8 cellular contexts compared by ENCODE assay signal in the genomic region with DNA sequence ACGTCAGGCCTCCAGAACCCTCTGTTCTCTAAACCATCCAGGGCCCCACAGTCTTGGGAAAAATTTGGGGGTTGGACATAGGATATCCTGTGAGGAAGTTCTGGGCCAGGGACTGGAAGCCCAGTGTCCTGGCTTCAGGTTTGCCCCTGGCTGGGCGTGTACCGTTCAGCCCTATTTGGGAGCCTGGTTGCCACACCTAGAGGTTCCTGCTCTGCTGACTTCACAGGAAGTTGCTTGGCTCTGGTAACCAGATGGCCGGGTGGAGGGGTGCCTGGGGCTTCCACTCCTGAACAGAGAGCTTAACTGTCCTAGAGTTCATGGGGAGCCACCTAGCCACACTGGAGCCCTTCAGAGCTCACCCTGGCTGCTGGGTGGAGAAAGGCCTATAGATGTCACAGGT. TPM values are rescaled to one million over a fixed set of nuclear protein-coding genes. Genes with fewer than 3 reads are reported as not detected.
A peak's percentile ranks its signal among the peaks of the same experiment; 100 is the strongest.
DNase-seq lines count a peak whose midpoint lies in the region; ATAC-seq, FAIRE-seq and TF ChIP-seq lines count a peak whose summit lies in the region.

No MANE protein-coding gene starts in this region.

- no peaks in the 10 kb centered on the region for H4K20me1 ChIP-seq in KMS-11 (ENCODE audit: insufficient read depth)
- no peaks in the 10 kb centered on the region for H4K20me1 ChIP-seq in K562 (replicated peaks; ENCODE audit: control insufficient read depth, insufficient read depth, low read length)

- TF ChIP-seq CTCF in AG10803 (conservative IDR thresholded peaks at IDR 0.05; ENCODE audit: low read length) (no peak), KMS-11 (conservative IDR thresholded peaks at IDR 0.05; ENCODE audit: low read depth, low read length) (no peak), K562 (IDR thresholded peaks at IDR 0.05 in 2 of 3, conservative IDR thresholded peaks at IDR 0.05 in 1 of 3; ENCODE audit: insufficient read depth in 2 of 3, low read depth in 1 of 3, low read length in 3 of 3) (no peak), lung (IDR thresholded peaks at IDR 0.05; ENCODE audit: control extremely low read depth, extremely low read depth) (no peak), uterus (IDR thresholded peaks at IDR 0.05) (no peak)

- H3K9me3 ChIP-seq in K562 (replicated peaks; ENCODE audit: control insufficient read depth, insufficient read depth, low read depth, low read length), result no peaks in the 10 kb centered on the region
- H3K9me3 ChIP-seq in lung (ENCODE audit: control insufficient read depth in 2 of 2, insufficient read depth in 1 of 2, low read length in 1 of 2), result peaks cover 0 to 6% of the 10 kb centered on the region in 2 donors
- no peaks in the 10 kb centered on the region for H3K9me3 ChIP-seq in uterus

- intact Hi-C loops in K562 (cut with micrococcal nuclease), result no loop called here
- intact Hi-C loops in uterus (cut with DNase I; ENCODE audit: low total_unique reads), result no loop called here

- H3K4me1 ChIP-seq in KMS-11 (ENCODE audit: low read depth, poor library complexity, severe bottlenecking), result peaks cover 15% of the 10 kb centered on the region
- peaks cover 13 to 46% of the 10 kb centered on the region in 2 experiments; a peak in 4 of 5 replicates for H3K4me1 ChIP-seq in K562 (replicated peaks in 1 of 2; ENCODE audit: control insufficient read depth in 2 of 2, insufficient read depth in 2 of 2, low read length in 2 of 2)
- H3K4me1 ChIP-seq in lung (ENCODE audit: control insufficient read depth in 2 of 2, insufficient read depth in 2 of 2, low read length in 2 of 2), result peaks cover 2% of the 10 kb centered on the region in 2 donors
- H3K4me1 ChIP-seq in uterus, result no peaks in the 10 kb centered on the region

- H3K27me3 ChIP-seq in KMS-11 (ENCODE audit: insufficient read depth, low read depth) (no peaks in the 10 kb centered on the region), K562 (ENCODE audit: control insufficient read depth in 2 of 2, insufficient read depth in 2 of 2, low read length in 2 of 2) (no peaks in the 10 kb centered on the region), lung (ENCODE audit: control insufficient read depth, insufficient read depth) (no peaks in the 10 kb centered on the region), uterus (no peaks in the 10 kb centered on the region)

- H3K9me1 ChIP-seq in K562 (ENCODE audit: control insufficient read depth, insufficient read depth, low read length), result no peaks in the 10 kb centered on the region

- H3K27ac ChIP-seq in KMS-11 (peak overlapping the region; percentile 48), K562 (ENCODE audit: extremely low read depth, low read depth, low read length) (0 out of 3 replicates have a peak overlapping the region, but pooled peaks have one; percentile 11), lung (ENCODE audit: low read depth in 1 of 2, low read length in 1 of 2) (peak overlapping the region; percentile 94 to 98), uterus (peak overlapping the region; percentile 85 to 93)

- CTCF ChIA-PET in K562 (lab: Yijun Ruan, JAX; ENCODE audit: low intra/inter-chr PET ratio), result no interaction called here

- H2AFZ ChIP-seq in KMS-11 (ENCODE audit: low read depth) (peak overlapping the region; percentile 76), K562 (ENCODE audit: low read depth, low read length) (no peak overlapping the region)

- in situ Hi-C loops in K562 (cut with MboI), result no loop called here

- H3K4me2 ChIP-seq in KMS-11 (peak overlapping the region; percentile 55), K562 (ENCODE audit: insufficient read depth, low read length) (peak overlapping the region; percentile 87)

- ATAC-seq in K562, result no peak
- ATAC-seq in lung (ENCODE audit: insufficient read depth, low FRiP score), result no peak
- no peak for ATAC-seq in HG03378 (IDR thresholded peaks at IDR 0.05; ENCODE audit: unreplicated experiment)
- no peak for ATAC-seq in HG03280 (IDR thresholded peaks at IDR 0.05; ENCODE audit: unreplicated experiment)

- H3K79me2 ChIP-seq in KMS-11 (ENCODE audit: insufficient read depth, low read depth) (no peaks in the 10 kb centered on the region), K562 (ENCODE audit: control insufficient read depth, insufficient read depth, low read length) (peaks cover 25% of the 10 kb centered on the region)

- H3K9ac ChIP-seq in KMS-11, result peak overlapping the region; percentile 70
- peak overlapping the region; percentile 76 to 96 for H3K9ac ChIP-seq in K562 (ENCODE audit: insufficient read depth in 1 of 2, low read depth in 2 of 2, low read length in 2 of 2)

- no peak for TF ChIP-seq RAD21 in K562 (CRISPR knock-in tag; conservative IDR thresholded peaks at IDR 0.05 in 1 of 2, IDR thresholded peaks at IDR 0.05 in 1 of 2)

- TF ChIP-seq POLR2A in K562 (conservative IDR thresholded peaks at IDR 0.05) (no peak), uterus (IDR thresholded peaks at IDR 0.05) (no peak)

- 39% methylated on average over 3 of the region's 4 CpGs for WGBS in K562 (ENCODE audit: insufficient coverage, low coverage, missing lambda C conversion rate)
- 0 to 42% methylated on average over 4 of the region's 4 CpGs for WGBS in lung, 2 donors

- no peak for TF ChIP-seq EP300 in K562 (IDR thresholded peaks at IDR 0.05; ENCODE audit: low read length)

- BruUV-seq in K562 (replicated peaks; lab: Mats Ljungman, UMichigan), result no TSS peak

- FAIRE-seq in K562 (lab: Jason Lieb, UNC), result no peak

- H3K4me3 ChIP-seq in AG10803 (ENCODE audit: low read length) (peak overlapping the region; percentile 63), KMS-11 (IDR thresholded peaks at IDR 0.05; ENCODE audit: insufficient read depth, low read depth, low read length) (no peak overlapping the region), K562 (peak overlapping the region; percentile 74), lung (peak overlapping the region; percentile 55), uterus (peak overlapping the region in 1 of 2 donors; percentile 76)

- no peaks in the 10 kb centered on the region for H3K36me3 ChIP-seq in KMS-11 (ENCODE audit: insufficient read depth)
- H3K36me3 ChIP-seq in K562 (ENCODE audit: control insufficient read depth, insufficient read depth, low read length), result peaks cover 7% of the 10 kb centered on the region; the same call in 1 of the 3 replicates
- peaks cover 0 to 2% of the 10 kb centered on the region in 2 donors for H3K36me3 ChIP-seq in lung (ENCODE audit: control insufficient read depth in 2 of 2, insufficient read depth in 2 of 2, low read length in 2 of 2)
- H3K36me3 ChIP-seq in uterus, result no peaks in the 10 kb centered on the region

- POLR2A ChIA-PET in K562 (lab: Yijun Ruan, JAX), result interaction anchor here (0.5 to 5.0 kb wide), 5 partner anchors 12 to 72 kb away, joined by 3 to 85 read pairs (median 3); a partner anchor contains a TSS

- DNase-seq in AG10803 (ENCODE audit: low read depth) (peak; percentile 17), K562 (ENCODE audit: extremely low read depth in 1 of 4, low spot score in 3 of 4) (no peak), lung (ENCODE audit: low spot score) (no peak), uterus (peak in 1 of 2 donors; percentile 51), amniotic stem cell (lab: John Stamatoyannopoulos, UW) (no peak)

RNA-seq across cellular contexts. Expression of a gene that starts 1.1 kb away (rescaled TPM):
- 68.1 and 155 TPM in 2 replicates for total RNA-seq in K562 (2011; cell fraction: chromatin; rRNA removed; ENCODE audit: low replicate concordance)
- 126 and 130 TPM in 2 replicates for total RNA-seq in K562 (2011; cell fraction: nucleolus; rRNA removed)
- total RNA-seq in K562 (2011; cell fraction: nucleoplasm; rRNA removed), result 84.5 and 90.6 TPM in 2 replicates
- total RNA-seq in K562 (2014; rRNA removed) (20.2 and 33.7 TPM in 2 replicates), K562 (2014; rRNA removed; fragmentation: Illumina TruSeq; extraction: Trizol) (10.7 and 11.3 TPM in 2 replicates), K562 (2015; rRNA removed; fragmentation: Illumina TruSeq; extraction: Trizol) (15.6 and 17.1 TPM in 2 replicates), K562 (2021) (29.6 and 32.2 TPM in 2 replicates), lung (10 to 100 TPM; 28.4 to 48.9 TPM), uterus (10 to 100 TPM; 15.3 to 62.3 (median 20.5) TPM)
- polyA plus RNA-seq in K562 (2011; rRNA removed) (24.0 and 39.6 TPM in 2 replicates), K562 (2014; fragmentation: Illumina TruSeq; extraction: Trizol) (20.2 and 25.0 TPM in 2 replicates), K562 (2014; fragmentation: Nextera tagmentation; extraction: Ambion mirVana) (under 1 TPM; 0.49 to 0.64 TPM), K562 (2014; rRNA removed) (33.6 and 40.7 TPM in 2 replicates), lung (10 to 100 TPM; 39.7 to 61.2 TPM)
- polyA plus RNA-seq in K562 (2011; cell fraction: cytosol; rRNA removed), result 24.2 and 26.2 TPM in 2 replicates
- polyA plus RNA-seq in K562 (2011; cell fraction: nucleus; rRNA removed), result 415 and 432 TPM in 2 replicates
- polyA plus RNA-seq in K562 (2012), result 21.3 and 52.8 TPM in 2 replicates
- 7.7 and 17.0 TPM in 2 replicates for polyA minus RNA-seq in K562 (2011; rRNA and poly(A)+ RNA removed)
- 8.3 and 13.7 TPM in 2 replicates for polyA minus RNA-seq in K562 (2011; cell fraction: cytosol; rRNA and poly(A)+ RNA removed)
- 45.6 and 52.2 TPM in 2 replicates for polyA minus RNA-seq in K562 (2011; cell fraction: nucleus; rRNA and poly(A)+ RNA removed)

RNA-seq across cellular contexts. Expression of a gene that starts 3.4 kb away (rescaled TPM):
- 14.4 and 29.9 TPM in 2 replicates for total RNA-seq in K562 (2011; cell fraction: chromatin; rRNA removed; ENCODE audit: low replicate concordance)
- total RNA-seq in K562 (2011; cell fraction: nucleolus; rRNA removed), result 32.4 and 37.9 TPM in 2 replicates
- total RNA-seq in K562 (2011; cell fraction: nucleoplasm; rRNA removed), result 24.0 and 27.8 TPM in 2 replicates
- 12.4 and 16.4 TPM in 2 replicates for total RNA-seq in K562 (2014; rRNA removed)
- 5.7 and 5.9 TPM in 2 replicates for total RNA-seq in K562 (2014; rRNA removed; fragmentation: Illumina TruSeq; extraction: Trizol)
- total RNA-seq in K562 (2015; rRNA removed; fragmentation: Illumina TruSeq; extraction: Trizol), result 4.9 and 5.5 TPM in 2 replicates
- total RNA-seq in K562 (2021), result 10.9 and 11.2 TPM in 2 replicates
- polyA plus RNA-seq in K562 (2011; rRNA removed), result 12.6 and 14.8 TPM in 2 replicates
- polyA plus RNA-seq in K562 (2011; cell fraction: cytosol; rRNA removed), result 18.6 and 34.4 TPM in 2 replicates
- 18.8 and 31.1 TPM in 2 replicates for polyA plus RNA-seq in K562 (2011; cell fraction: nucleus; rRNA removed)
- 14.5 and 24.0 TPM in 2 replicates for polyA plus RNA-seq in K562 (2012)
- 7.9 and 12.9 TPM in 2 replicates for polyA plus RNA-seq in K562 (2014; fragmentation: Illumina TruSeq; extraction: Trizol)
- polyA plus RNA-seq in K562 (2014; fragmentation: Nextera tagmentation; extraction: Ambion mirVana), result under 1 TPM; 0.73 to 0.74 TPM
- 11.6 and 16.4 TPM in 2 replicates for polyA plus RNA-seq in K562 (2014; rRNA removed)
- 5.2 and 6.9 TPM in 2 replicates for polyA minus RNA-seq in K562 (2011; rRNA and poly(A)+ RNA removed)
- polyA minus RNA-seq in K562 (2011; cell fraction: cytosol; rRNA and poly(A)+ RNA removed), result 8.1 and 9.3 TPM in 2 replicates
- 4.7 and 6.1 TPM in 2 replicates for polyA minus RNA-seq in K562 (2011; cell fraction: nucleus; rRNA and poly(A)+ RNA removed)
- 10 to 100 TPM; 12.5 to 41.0 TPM for total RNA-seq in lung
- 10 to 100 TPM; 28.2 to 52.3 TPM for polyA plus RNA-seq in lung
- total RNA-seq in uterus, result 10 to 100 TPM; 10.2 to 31.8 (median 21.2) TPM

RNA-seq across cellular contexts. Expression of a gene that starts 14.3 kb away (rescaled TPM):
- total RNA-seq in K562 (2011; cell fraction: chromatin; rRNA removed; ENCODE audit: low replicate concordance), result 652 and 1,355 TPM in 2 replicates
- total RNA-seq in K562 (2011; cell fraction: nucleolus; rRNA removed), result 1,356 and 1,561 TPM in 2 replicates
- total RNA-seq in K562 (2011; cell fraction: nucleoplasm; rRNA removed), result 1,670 and 2,786 TPM in 2 replicates
- total RNA-seq in K562 (2014; rRNA removed) (4,111 and 4,705 TPM in 2 replicates), K562 (2014; rRNA removed; fragmentation: Illumina TruSeq; extraction: Trizol) (3,682 and 4,010 TPM in 2 replicates), K562 (2015; rRNA removed; fragmentation: Illumina TruSeq; extraction: Trizol) (3,735 and 3,774 TPM in 2 replicates), K562 (2021) (4,299 and 4,408 TPM in 2 replicates), lung (1,000 to 10,000 TPM; 2,479 to 3,133 TPM), uterus (1,000 to 10,000 TPM; 2,407 to 9,172 (median 4,014) TPM)
- polyA plus RNA-seq in K562 (2011; rRNA removed) (5,297 and 6,545 TPM in 2 replicates), K562 (2014; fragmentation: Illumina TruSeq; extraction: Trizol) (6,119 and 7,432 TPM in 2 replicates), K562 (2014; fragmentation: Nextera tagmentation; extraction: Ambion mirVana) (1,000 to 10,000 TPM; 5,014 to 7,600 TPM), K562 (2014; rRNA removed) (6,193 and 7,323 TPM in 2 replicates), lung (1,000 to 10,000 TPM; 4,111 to 4,258 TPM)
- 7,052 and 10,074 TPM in 2 replicates for polyA plus RNA-seq in K562 (2011; cell fraction: cytosol; rRNA removed)
- polyA plus RNA-seq in K562 (2011; cell fraction: nucleus; rRNA removed), result 3,562 and 5,028 TPM in 2 replicates
- polyA plus RNA-seq in K562 (2012), result 5,208 and 8,851 TPM in 2 replicates
- 1,451 and 1,523 TPM in 2 replicates for polyA minus RNA-seq in K562 (2011; rRNA and poly(A)+ RNA removed)
- 1,578 and 1,804 TPM in 2 replicates for polyA minus RNA-seq in K562 (2011; cell fraction: cytosol; rRNA and poly(A)+ RNA removed)
- 368 and 622 TPM in 2 replicates for polyA minus RNA-seq in K562 (2011; cell fraction: nucleus; rRNA and poly(A)+ RNA removed)

RNA-seq across cellular contexts. Expression of a gene that starts 16.0 kb away (rescaled TPM):
- total RNA-seq in K562 (2011; cell fraction: chromatin; rRNA removed; ENCODE audit: low replicate concordance), result 70.8 and 156 TPM in 2 replicates
- 194 and 228 TPM in 2 replicates for total RNA-seq in K562 (2011; cell fraction: nucleolus; rRNA removed)
- total RNA-seq in K562 (2011; cell fraction: nucleoplasm; rRNA removed), result 158 and 184 TPM in 2 replicates
- 52.9 and 56.2 TPM in 2 replicates for total RNA-seq in K562 (2014; rRNA removed)
- 26.5 and 30.1 TPM in 2 replicates for total RNA-seq in K562 (2014; rRNA removed; fragmentation: Illumina TruSeq; extraction: Trizol)
- total RNA-seq in K562 (2015; rRNA removed; fragmentation: Illumina TruSeq; extraction: Trizol), result 47.3 and 50.0 TPM in 2 replicates
- 75.6 and 81.4 TPM in 2 replicates for total RNA-seq in K562 (2021)
- polyA plus RNA-seq in K562 (2011; rRNA removed), result 60.7 and 93.2 TPM in 2 replicates
- 177 and 195 TPM in 2 replicates for polyA plus RNA-seq in K562 (2011; cell fraction: cytosol; rRNA removed)
- 93.6 and 94.2 TPM in 2 replicates for polyA plus RNA-seq in K562 (2011; cell fraction: nucleus; rRNA removed)
- 82.8 and 171 TPM in 2 replicates for polyA plus RNA-seq in K562 (2012)
- 90.5 and 100 TPM in 2 replicates for polyA plus RNA-seq in K562 (2014; fragmentation: Illumina TruSeq; extraction: Trizol)
- polyA plus RNA-seq in K562 (2014; fragmentation: Nextera tagmentation; extraction: Ambion mirVana), result 10 to 100 TPM in 1 of 2 experiments, 1 to 10 TPM in 1; 8.3 to 12.3 TPM
- polyA plus RNA-seq in K562 (2014; rRNA removed), result 67.1 and 72.0 TPM in 2 replicates
- polyA minus RNA-seq in K562 (2011; rRNA and poly(A)+ RNA removed), result 48.9 and 56.6 TPM in 2 replicates
- polyA minus RNA-seq in K562 (2011; cell fraction: cytosol; rRNA and poly(A)+ RNA removed), result 78.1 and 123 TPM in 2 replicates
- polyA minus RNA-seq in K562 (2011; cell fraction: nucleus; rRNA and poly(A)+ RNA removed), result 13.7 and 29.0 TPM in 2 replicates
- total RNA-seq in lung, result 100 to 1,000 TPM in 1 of 2 donors, 10 to 100 TPM in 1; 73.7 to 142 TPM
- 100 to 1,000 TPM in 1 of 2 donors, 10 to 100 TPM in 1; 84.1 to 220 TPM for polyA plus RNA-seq in lung
- 10 to 100 TPM in 3 of 4 donors, 1 to 10 TPM in 1; 5.1 to 71.3 (median 42.1) TPM for total RNA-seq in uterus

RNA-seq across cellular contexts. Expression of a gene that starts 24.5 kb away (rescaled TPM):
- 170 and 364 TPM in 2 replicates for total RNA-seq in K562 (2011; cell fraction: chromatin; rRNA removed; ENCODE audit: low replicate concordance)
- total RNA-seq in K562 (2011; cell fraction: nucleolus; rRNA removed), result 263 and 264 TPM in 2 replicates
- 180 and 225 TPM in 2 replicates for total RNA-seq in K562 (2011; cell fraction: nucleoplasm; rRNA removed)
- total RNA-seq in K562 (2014; rRNA removed) (37.5 and 76.5 TPM in 2 replicates), K562 (2014; rRNA removed; fragmentation: Illumina TruSeq; extraction: Trizol) (18.9 and 23.9 TPM in 2 replicates), K562 (2015; rRNA removed; fragmentation: Illumina TruSeq; extraction: Trizol) (27.4 and 30.4 TPM in 2 replicates), K562 (2021) (54.6 and 61.1 TPM in 2 replicates), lung (100 to 1,000 TPM in 1 of 2 donors, 10 to 100 TPM in 1; 64.0 to 116 TPM), uterus (100 to 1,000 TPM in 3 of 4 donors, 10 to 100 TPM in 1; 100.0 to 175 (median 135) TPM)
- polyA plus RNA-seq in K562 (2011; rRNA removed) (76.8 and 134 TPM in 2 replicates), K562 (2014; fragmentation: Illumina TruSeq; extraction: Trizol) (73.2 and 82.6 TPM in 2 replicates), K562 (2014; fragmentation: Nextera tagmentation; extraction: Ambion mirVana) (1 to 10 TPM in 1 of 2 experiments, under 1 TPM in 1; 0.97 to 2.2 TPM), K562 (2014; rRNA removed) (78.1 and 86.1 TPM in 2 replicates), lung (100 to 1,000 TPM; 116 to 130 TPM)
- 94.0 and 108 TPM in 2 replicates for polyA plus RNA-seq in K562 (2011; cell fraction: cytosol; rRNA removed)
- 629 and 686 TPM in 2 replicates for polyA plus RNA-seq in K562 (2011; cell fraction: nucleus; rRNA removed)
- 75.0 and 118 TPM in 2 replicates for polyA plus RNA-seq in K562 (2012)
- polyA minus RNA-seq in K562 (2011; rRNA and poly(A)+ RNA removed), result 35.8 and 44.0 TPM in 2 replicates
- 28.5 and 29.3 TPM in 2 replicates for polyA minus RNA-seq in K562 (2011; cell fraction: cytosol; rRNA and poly(A)+ RNA removed)
- polyA minus RNA-seq in K562 (2011; cell fraction: nucleus; rRNA and poly(A)+ RNA removed), result 86.3 and 105 TPM in 2 replicates

Comparison
In these comparisons a context has a peak if more than half of its experiments do, and no peak if none do; other contexts are left out.
1. H3K27ac ChIP-seq: peak in every context shown above with its lines; median percentile 96 in lung; 89 in uterus; 48 in KMS-11; 11 in K562.